Comparison of ENCODE assay signal across 21 cellular contexts in the genomic region with DNA sequence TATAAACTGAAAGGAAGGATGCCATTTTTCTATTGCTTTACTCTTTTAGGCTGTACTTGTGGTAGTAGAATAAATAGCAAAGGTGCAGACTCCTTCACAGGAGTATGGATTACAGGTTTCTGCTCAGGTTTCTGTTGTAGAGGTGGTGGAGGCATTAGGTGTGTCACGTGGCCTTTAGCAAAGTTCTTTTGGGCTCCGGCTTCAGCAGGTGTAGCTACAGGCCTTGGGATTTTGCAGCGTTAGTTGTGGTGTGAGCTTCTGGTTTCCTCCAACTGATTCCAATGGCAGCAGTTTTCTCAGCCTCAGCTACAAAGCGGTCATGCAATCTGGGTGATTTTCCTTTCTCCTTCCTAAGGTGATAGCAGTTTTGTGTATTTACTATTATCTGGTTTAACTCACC.
"Had no signal": no experiment of that assay in that cellular context is flagged by ENCODE, and none has a peak within 500 bp of the region (broad histone marks: within the 10 kb centered on the region; RNA-seq: fewer than 3 reads in every experiment).

No MANE protein-coding gene starts in this region.

- DNase-seq: colonic mucosa; effector CD8-positive, alpha-beta T cell; endodermal cell; foreskin fibroblast; gastrocnemius medialis; heart left ventricle; left cardiac atrium; left ventricle myocardium superior; lower lobe of right lung; naive B cell; pancreas; stimulated activated CD4-positive, alpha-beta T cell treated with anti-CD3 and anti-CD28 coated beads, Interleukin-2, amount 100 ng/mL, for 24 hours; stimulated activated CD4-positive, alpha-beta T cell treated with anti-CD3 and anti-CD28 coated beads, Interleukin-4, amount 100 ng/mL, for 24 hours; upper lobe of left lung had no signal

- H3K79me2 ChIP-seq: hepatocyte had no signal

- FAIRE-seq: pancreas, urothelium cell line had no signal

- H3K27me3 ChIP-seq: colonic mucosa, gastrocnemius medialis, heart left ventricle, hepatocyte, neutrophil, pancreas, right atrium auricular region, tibial nerve, upper lobe of left lung had no signal

- H2AFZ ChIP-seq: hepatocyte had no signal

- H3K36me3 ChIP-seq: colonic mucosa, gastrocnemius medialis, heart left ventricle, lower lobe of right lung, neutrophil, pancreas, right atrium auricular region, thoracic aorta, tibial nerve, upper lobe of left lung had no signal

- H3K4me2 ChIP-seq: hepatocyte had no signal

- H3K4me1 ChIP-seq: colonic mucosa, gastrocnemius medialis, heart left ventricle, lower lobe of right lung, pancreas, right atrium auricular region, tibial nerve, upper lobe of left lung had no signal

- H3K9me3 ChIP-seq: colonic mucosa, gastrocnemius medialis, lower lobe of right lung, neutrophil, pancreas, right atrium auricular region, thoracic aorta had no signal

- H3K27ac ChIP-seq: colonic mucosa, epithelial cell of prostate, gastrocnemius medialis, heart left ventricle, hepatocyte, lower lobe of right lung, neutrophil, pancreas, right atrium auricular region, thoracic aorta, tibial nerve, upper lobe of left lung had no signal

- H3K4me3 ChIP-seq: colonic mucosa, gastrocnemius medialis, heart left ventricle, hepatocyte, lower lobe of right lung, pancreas, right atrium auricular region, thoracic aorta, tibial nerve, upper lobe of left lung had no signal
